ENCODE assay signal across 8 cellular contexts in the genomic region with DNA sequence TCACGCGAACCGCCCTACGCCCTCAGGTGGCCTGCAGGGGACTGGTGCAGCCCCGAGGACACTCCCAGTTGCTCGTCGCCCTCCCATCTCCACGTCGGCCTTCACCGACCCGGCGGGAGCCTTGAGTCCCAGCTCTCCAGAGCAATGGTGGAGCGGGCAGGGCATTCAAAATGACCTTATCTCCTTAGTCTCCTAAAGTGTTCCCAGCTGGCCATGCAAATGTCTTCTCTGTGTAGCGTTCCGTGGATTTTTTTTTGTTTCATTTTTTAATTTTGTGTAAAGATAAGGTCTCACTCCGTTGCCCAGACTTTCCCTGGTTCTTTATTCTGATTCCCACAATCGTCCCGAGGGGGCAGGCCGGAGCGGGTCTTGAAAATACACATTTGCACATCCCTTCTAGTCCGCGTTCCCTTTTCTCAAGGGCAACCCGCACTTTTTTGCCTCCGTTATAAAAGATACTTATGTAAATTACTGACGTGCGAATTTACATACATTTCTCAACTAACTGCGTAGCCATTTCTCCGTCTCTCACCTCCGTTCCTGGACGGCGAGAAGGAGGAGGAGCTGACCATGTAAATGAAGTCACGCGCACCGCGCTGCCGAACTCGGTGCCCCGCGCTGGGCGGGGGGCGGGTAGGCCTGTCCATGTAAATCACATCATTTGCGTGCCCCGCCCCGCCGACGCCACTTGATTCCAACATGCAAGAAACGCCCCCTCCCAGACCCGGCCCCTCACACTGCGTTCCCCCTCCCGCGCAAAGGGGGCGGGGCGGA. TPM values are rescaled to one million over a fixed set of nuclear protein-coding genes. Genes with fewer than 3 reads are reported as not detected.
DNase-seq lines count a peak whose midpoint lies in the region; ATAC-seq and TF ChIP-seq lines count a peak whose summit lies in the region.

No MANE protein-coding gene starts in this region.

- peaks cover 36% of the 10 kb centered on the region for H3K36me3 Mint-ChIP-seq in activated CD4-positive, alpha-beta T cell treated with anti-CD3 and anti-CD28 coated beads, Interleukin-2, amount 10 ng/mL, durations not matched to agents 7 days and 5 days (ENCODE audit: low read depth)
- peaks cover 85% of the 10 kb centered on the region for H3K36me3 Mint-ChIP-seq in dendritic cell treated with granulocyte-macrophage colony-stimulating factor and Interleukin-4, amounts not matched to agents 40 ng/mL and 50 ng/mL, for 4 days (ENCODE audit: low read depth)

- intact Hi-C loops in dendritic cell treated with granulocyte-macrophage colony-stimulating factor and Interleukin-4, amounts not matched to agents 40 ng/mL and 50 ng/mL, for 4 days (cut with micrococcal nuclease): loop anchor here (1.0 to 10.0 kb wide), 3 partner anchors 21 to 954 kb away; a partner anchor contains a TSS
- intact Hi-C loops in left lung (cut with DNase I): no loop called here

- peaks cover 31 to 45% of the 10 kb centered on the region in 2 donors for H3K4me1 ChIP-seq in left lung

- H3K27me3 Mint-ChIP-seq in activated CD4-positive, alpha-beta T cell treated with anti-CD3 and anti-CD28 coated beads, Interleukin-2, amount 10 ng/mL, durations not matched to agents 7 days and 5 days: no peaks in the 10 kb centered on the region
- no peaks in the 10 kb centered on the region for H3K27me3 Mint-ChIP-seq in dendritic cell treated with granulocyte-macrophage colony-stimulating factor and Interleukin-4, amounts not matched to agents 40 ng/mL and 50 ng/mL, for 4 days

- H3K27me3 ChIP-seq in left lung: no peaks in the 10 kb centered on the region

- H3K9me3 Mint-ChIP-seq in activated CD4-positive, alpha-beta T cell treated with anti-CD3 and anti-CD28 coated beads, Interleukin-2, amount 10 ng/mL, durations not matched to agents 7 days and 5 days: no peaks in the 10 kb centered on the region
- H3K9me3 Mint-ChIP-seq in dendritic cell treated with granulocyte-macrophage colony-stimulating factor and Interleukin-4, amounts not matched to agents 40 ng/mL and 50 ng/mL, for 4 days: no peaks in the 10 kb centered on the region

- no peaks in the 10 kb centered on the region for H3K9me3 ChIP-seq in left lung

- peak in 1 of 2 donors; percentile 20 for TF ChIP-seq CTCF in left lung (IDR thresholded peaks at IDR 0.05)

- H3K4me1 Mint-ChIP-seq in activated CD4-positive, alpha-beta T cell treated with anti-CD3 and anti-CD28 coated beads, Interleukin-2, amount 10 ng/mL, durations not matched to agents 7 days and 5 days: peaks cover 50% of the 10 kb centered on the region
- peaks cover 64% of the 10 kb centered on the region for H3K4me1 Mint-ChIP-seq in dendritic cell treated with granulocyte-macrophage colony-stimulating factor and Interleukin-4, amounts not matched to agents 40 ng/mL and 50 ng/mL, for 4 days (ENCODE audit: low read depth)

- H3K4me3 Mint-ChIP-seq in activated CD4-positive, alpha-beta T cell treated with anti-CD3 and anti-CD28 coated beads, Interleukin-2, amount 10 ng/mL, durations not matched to agents 7 days and 5 days: peak overlapping the region; percentile 87
- peak overlapping the region; percentile 87 for H3K4me3 Mint-ChIP-seq in dendritic cell treated with granulocyte-macrophage colony-stimulating factor and Interleukin-4, amounts not matched to agents 40 ng/mL and 50 ng/mL, for 4 days

- CTCF ChIA-PET in activated CD4-positive, alpha-beta T cell treated with anti-CD3 and anti-CD28 coated beads, Interleukin-2, amount 10 ng/mL, durations not matched to agents 7 days and 5 days (lab: Charles Lee): interaction anchor here (0.5 to 4.5 kb wide), 9 partner anchors 11 to 1335 kb away, joined by 3 to 22 read pairs (median 3); a partner anchor contains a TSS

- peak overlapping the region; percentile 8 to 96 for H3K4me3 ChIP-seq in left lung

- H3K27ac Mint-ChIP-seq in activated CD4-positive, alpha-beta T cell treated with anti-CD3 and anti-CD28 coated beads, Interleukin-2, amount 10 ng/mL, durations not matched to agents 7 days and 5 days: peak overlapping the region; percentile 95
- peak overlapping the region; percentile 93 for H3K27ac Mint-ChIP-seq in dendritic cell treated with granulocyte-macrophage colony-stimulating factor and Interleukin-4, amounts not matched to agents 40 ng/mL and 50 ng/mL, for 4 days

- ATAC-seq in GM19351 (IDR thresholded peaks at IDR 0.05; ENCODE audit: unreplicated experiment) (peak; percentile 74), HG03520 (IDR thresholded peaks at IDR 0.05; ENCODE audit: unreplicated experiment) (peak; percentile 55), left lung (peak; percentile 83)

- H3K36me3 ChIP-seq in left lung: peaks cover 0 to 33% of the 10 kb centered on the region in 2 donors

- POLR2A ChIA-PET in activated CD4-positive, alpha-beta T cell treated with anti-CD3 and anti-CD28 coated beads, Interleukin-2, amount 10 ng/mL, durations not matched to agents 7 days and 5 days (lab: Charles Lee): interaction anchor here (0.7 to 1.2 kb wide), 3 partner anchors 20 to 59 kb away, joined by 4 to 7 read pairs (median 5); a partner anchor contains a TSS

- peak; percentile 100 for DNase-seq in CD1c-positive myeloid dendritic cell (ENCODE audit: extremely low spot score)
- peak; percentile 98 for DNase-seq in NCI-H526 treated with DMSO at 0.1 percent for 48 hours (lab: John Stamatoyannopoulos, UW)
- peak; percentile 100 for DNase-seq in activated CD4-positive, alpha-beta T cell treated with anti-CD3 and anti-CD28 coated beads, Interleukin-2, amount 10 ng/mL, durations not matched to agents 7 days and 5 days
- peak; percentile 100 for DNase-seq in left lung
- peak; percentile 100 for DNase-seq in stimulated activated CD4-positive, alpha-beta T cell treated with anti-CD3 and anti-CD28 coated beads, Interleukin-2, amount 100 ng/mL, for 4 hours (ENCODE audit: low read depth)

- H3K27ac ChIP-seq in left lung: peak overlapping the region; percentile 86 to 91

RNA-seq across cellular contexts. Expression of a gene that starts 0.6 kb away (rescaled TPM):
- 100 to 1,000 TPM; 124 to 126 TPM for total RNA-seq in activated CD4-positive, alpha-beta T cell treated with anti-CD3 and anti-CD28 coated beads, Interleukin-2, amount 10 ng/mL, durations not matched to agents 7 days and 5 days
- total RNA-seq in left lung: 100 to 1,000 TPM; 139 to 150 TPM

RNA-seq across cellular contexts. Expression of a gene that starts 20.4 kb away (rescaled TPM):
- total RNA-seq in activated CD4-positive, alpha-beta T cell treated with anti-CD3 and anti-CD28 coated beads, Interleukin-2, amount 10 ng/mL, durations not matched to agents 7 days and 5 days: 10 to 100 TPM; 52.8 to 54.7 TPM
- 10 to 100 TPM; 42.6 to 50.4 TPM for total RNA-seq in left lung

RNA-seq across cellular contexts. Expression of a gene that starts 23.1 kb away (rescaled TPM):
- total RNA-seq in activated CD4-positive, alpha-beta T cell treated with anti-CD3 and anti-CD28 coated beads, Interleukin-2, amount 10 ng/mL, durations not matched to agents 7 days and 5 days: under 1 TPM in 1 of 2 experiments, not detected in 1; 0.89 TPM
- total RNA-seq in left lung: under 1 TPM in 1 of 2 donors, not detected in 1; 0.89 TPM

RNA-seq across cellular contexts. Expression of a gene that starts 47.4 kb away (rescaled TPM):
- 100 to 1,000 TPM; 149 to 182 TPM for total RNA-seq in activated CD4-positive, alpha-beta T cell treated with anti-CD3 and anti-CD28 coated beads, Interleukin-2, amount 10 ng/mL, durations not matched to agents 7 days and 5 days
- 10 to 100 TPM; 46.1 to 79.1 TPM for total RNA-seq in left lung

RNA-seq across cellular contexts. Expression of a gene that starts 48.1 kb away (rescaled TPM):
- total RNA-seq in activated CD4-positive, alpha-beta T cell treated with anti-CD3 and anti-CD28 coated beads, Interleukin-2, amount 10 ng/mL, durations not matched to agents 7 days and 5 days: 10 to 100 TPM; 17.5 to 19.8 TPM
- 10 to 100 TPM; 15.1 to 17.6 TPM for total RNA-seq in left lung

Comparison
In these comparisons a context has a peak if more than half of its experiments do, and no peak if none do; other contexts are left out.
1. Peak in every context shown above with its lines: DNase-seq, ATAC-seq, H3K4me3 ChIP-seq and H3K27ac ChIP-seq.